In genomic region chr2:208285853-208286252, GRCh38 we compare ENCODE assay signal across 16 cellular contexts.
"Had no signal": no experiment of that assay in that cellular context is flagged by ENCODE, and none has a peak within 500 bp of the region (broad histone marks: within the 10 kb centered on the region; RNA-seq: fewer than 3 reads in every experiment).

No MANE protein-coding gene starts in this region.

- H3K4me3 Mint-ChIP-seq: nephron progenitor cell; stimulated activated naive CD8-positive, alpha-beta T cell treated with anti-CD3 and anti-CD28 coated beads, Interleukin-15, Interleukin-2, amounts not matched to agents 100 ng/mL and 50 ng/mL, for 24 hours had no signal

- H3K27ac Mint-ChIP-seq: nephron progenitor cell; stimulated activated naive CD8-positive, alpha-beta T cell treated with anti-CD3 and anti-CD28 coated beads, Interleukin-15, Interleukin-2, amounts not matched to agents 100 ng/mL and 50 ng/mL, for 24 hours had no signal

- ATAC-seq: activated naive CD4-positive, alpha-beta T cell treated with anti-CD3 and anti-CD28 coated beads, Interleukin-2, amount 50 U/mL, for 72 hours; esophagus mucosa; mucosa of descending colon; upper lobe of right lung had no signal

- H3K27ac ChIP-seq: dorsolateral prefrontal cortex, psoas muscle, testis, upper lobe of right lung had no signal

- H3K27me3 ChIP-seq: dorsolateral prefrontal cortex, testis, upper lobe of right lung had no signal

- H3K27me3 Mint-ChIP-seq: stimulated activated naive CD8-positive, alpha-beta T cell treated with anti-CD3 and anti-CD28 coated beads, Interleukin-15, Interleukin-2, amounts not matched to agents 100 ng/mL and 50 ng/mL, for 24 hours had no signal

- H3K9me3 ChIP-seq: psoas muscle, testis, upper lobe of right lung had no signal

- DNase-seq: activated effector memory CD4-positive, alpha-beta T cell treated with Interleukin-2 at 50 U/mL for 16 hours; activated T-cell treated with anti-CD3 and anti-CD28 coated beads, Interleukin-2, amount 50 U/mL, for 1 hour; dorsolateral prefrontal cortex; head of caudate nucleus; mammary epithelial cell; mucosa of descending colon; nephron progenitor cell; psoas muscle; stimulated activated CD4-positive, alpha-beta T cell treated with anti-CD3 and anti-CD28 coated beads, Interleukin-15, amount 100 ng/mL, for 24 hours; stimulated activated CD4-positive, alpha-beta T cell treated with anti-CD3 and anti-CD28 coated beads, Interleukin-4, amount 100 ng/mL, for 24 hours; T1000; testis; upper lobe of right lung had no signal

- H3K4me3 ChIP-seq: dorsolateral prefrontal cortex, mucosa of descending colon, psoas muscle, testis, upper lobe of right lung had no signal

- H3K9me3 Mint-ChIP-seq: stimulated activated naive CD8-positive, alpha-beta T cell treated with anti-CD3 and anti-CD28 coated beads, Interleukin-15, Interleukin-2, amounts not matched to agents 100 ng/mL and 50 ng/mL, for 24 hours had no signal

- H3K4me1 Mint-ChIP-seq: nephron progenitor cell had no signal

- H3K4me1 ChIP-seq: testis, upper lobe of right lung had no signal
